22 cellular contexts compared by ENCODE assay signal in genomic region chr1:2976180-2976562, GRCh38. TPM values are rescaled to one million over a fixed set of nuclear protein-coding genes. Genes with fewer than 3 reads are reported as not detected.
DNase-seq lines count a peak whose midpoint lies in the region; ATAC-seq and TF ChIP-seq lines count a peak whose summit lies in the region.
"Had no signal": no experiment of that assay in that cellular context is flagged by ENCODE, and none has a peak within 500 bp of the region (broad histone marks: within the 10 kb centered on the region; RNA-seq: fewer than 3 reads in every experiment).

No MANE protein-coding gene starts in this region.

- peaks cover 10% of the 10 kb centered on the region for H3K4me1 Mint-ChIP-seq in activated CD8-positive, alpha-beta memory T cell treated with anti-CD3 and anti-CD28 coated beads, Interleukin-2, amount 10 ng/mL, durations not matched to agents 7 days and 5 days

- H3K9me3 Mint-ChIP-seq in activated CD8-positive, alpha-beta memory T cell treated with anti-CD3 and anti-CD28 coated beads, Interleukin-2, amount 10 ng/mL, durations not matched to agents 7 days and 5 days (ENCODE audit: low read depth): no peaks in the 10 kb centered on the region
- H3K9me3 Mint-ChIP-seq: CD4-positive, alpha-beta T cell had no signal

- no peak overlapping the region for H2AFZ ChIP-seq in osteoblast (ENCODE audit: low read length)

- peak; percentile 18 for DNase-seq in activated CD8-positive, alpha-beta memory T cell treated with anti-CD3 and anti-CD28 coated beads, Interleukin-2, amount 50 U/mL, for 48 hours
- DNase-seq in activated CD8-positive, alpha-beta memory T cell treated with anti-CD3 and anti-CD28 coated beads, Interleukin-2, amount 10 ng/mL, durations not matched to agents 7 days and 5 days: no peak
- peak in 3 of 4 donors; percentile 25 to 31 (median 30) for DNase-seq in body of pancreas
- DNase-seq in osteoblast (ENCODE audit: insufficient read length, low spot score, missing footprints): peak; percentile 55
- peak; percentile 18 to 45 for DNase-seq in upper lobe of left lung
- no peak for DNase-seq in activated gamma-delta T cell (lab: John Stamatoyannopoulos, UW)
- no peak for DNase-seq in LoVo (ENCODE audit: low spot score)
- DNase-seq in HPDE6-E6E7 (ENCODE audit: extremely low spot score): no peak
- DNase-seq: 8988T; BE2C; CD4-positive, alpha-beta T cell; DMS53; HCEC 1CT; MV-4-11; NCI-H1417; NCI-H2029; NCI-H2171; NCI-H446; NCI-H69; NK-92 treated with Interleukin-12 subunit alpha and Interleukin-12 subunit beta, amount 100 ng/mL, for 24 hours had no signal

- ATAC-seq in activated CD8-positive, alpha-beta memory T cell treated with anti-CD3 and anti-CD28 coated beads, Interleukin-2, amount 10 ng/mL, durations not matched to agents 7 days and 5 days: no peak
- peak; percentile 51 for ATAC-seq in body of pancreas
- ATAC-seq in upper lobe of left lung (ENCODE audit: low FRiP score in 2 of 2): no peak

- no peaks in the 10 kb centered on the region for H3K79me2 ChIP-seq in osteoblast (ENCODE audit: insufficient read depth, low read length)

- H3K27me3 ChIP-seq in body of pancreas (no peaks in the 10 kb centered on the region), osteoblast (ENCODE audit: insufficient read depth, low read length) (no peaks in the 10 kb centered on the region), upper lobe of left lung (no peaks in the 10 kb centered on the region)
- H3K27me3 ChIP-seq: BE2C had no signal

- H3K27me3 Mint-ChIP-seq in activated CD8-positive, alpha-beta memory T cell treated with anti-CD3 and anti-CD28 coated beads, Interleukin-2, amount 10 ng/mL, durations not matched to agents 7 days and 5 days: no peaks in the 10 kb centered on the region

- H3K4me3 ChIP-seq in body of pancreas: no peak overlapping the region
- no peak overlapping the region for H3K4me3 ChIP-seq in osteoblast (ENCODE audit: insufficient read depth, low read length)
- no peak overlapping the region for H3K4me3 ChIP-seq in upper lobe of left lung

- 35 to 58% methylated on average over 4 to 6 of the region's 6 CpGs for WGBS in body of pancreas, 2 donors
- 77 to 78% methylated on average over 5 to 6 of the region's 6 CpGs for WGBS in upper lobe of left lung, 2 donors

- no peaks in the 10 kb centered on the region for H3K9me3 ChIP-seq in body of pancreas
- no peaks in the 10 kb centered on the region for H3K9me3 ChIP-seq in osteoblast (ENCODE audit: low read depth, low read length)
- H3K9me3 ChIP-seq in upper lobe of left lung: no peaks in the 10 kb centered on the region
- H3K9me3 ChIP-seq: BE2C had no signal

- CTCF ChIA-PET in activated CD8-positive, alpha-beta memory T cell treated with anti-CD3 and anti-CD28 coated beads, Interleukin-2, amount 10 ng/mL, durations not matched to agents 7 days and 5 days (lab: Charles Lee): no interaction called here

- TF ChIP-seq CTCF in body of pancreas (IDR thresholded peaks at IDR 0.05) (no peak), osteoblast (IDR thresholded peaks at IDR 0.05; ENCODE audit: extremely low read depth, low read depth, low read length) (no peak), upper lobe of left lung (IDR thresholded peaks at IDR 0.05) (no peak)

- TF ChIP-seq POLR2A in body of pancreas (IDR thresholded peaks at IDR 0.05) (no peak), upper lobe of left lung (IDR thresholded peaks at IDR 0.05) (no peak)

- intact Hi-C loops in body of pancreas (cut with DNase I): no loop called here

- no peaks in the 10 kb centered on the region for H4K20me1 ChIP-seq in osteoblast (ENCODE audit: insufficient read depth, low read length)

- H3K27ac Mint-ChIP-seq in activated CD8-positive, alpha-beta memory T cell treated with anti-CD3 and anti-CD28 coated beads, Interleukin-2, amount 10 ng/mL, durations not matched to agents 7 days and 5 days: no peak overlapping the region
- H3K27ac Mint-ChIP-seq: CD4-positive, alpha-beta T cell had no signal

- H3K4me3 Mint-ChIP-seq in activated CD8-positive, alpha-beta memory T cell treated with anti-CD3 and anti-CD28 coated beads, Interleukin-2, amount 10 ng/mL, durations not matched to agents 7 days and 5 days: no peak overlapping the region
- H3K4me3 Mint-ChIP-seq: CD4-positive, alpha-beta T cell had no signal

- H3K4me2 ChIP-seq in osteoblast (ENCODE audit: insufficient read depth, low read length): no peak overlapping the region

- no peaks in the 10 kb centered on the region for H3K36me3 Mint-ChIP-seq in activated CD8-positive, alpha-beta memory T cell treated with anti-CD3 and anti-CD28 coated beads, Interleukin-2, amount 10 ng/mL, durations not matched to agents 7 days and 5 days

- H3K36me3 ChIP-seq in body of pancreas (replicated peaks in 1 of 2; ENCODE audit: insufficient read depth in 1 of 2, low read depth in 2 of 2): no peaks in the 10 kb centered on the region
- no peaks in the 10 kb centered on the region for H3K36me3 ChIP-seq in osteoblast (ENCODE audit: insufficient read depth, low read length)
- no peaks in the 10 kb centered on the region for H3K36me3 ChIP-seq in upper lobe of left lung
- H3K36me3 ChIP-seq: BE2C had no signal

- peaks cover 52% of the 10 kb centered on the region for H3K4me1 ChIP-seq in body of pancreas
- no peaks in the 10 kb centered on the region for H3K4me1 ChIP-seq in osteoblast (ENCODE audit: insufficient read depth, low read length)
- no peaks in the 10 kb centered on the region for H3K4me1 ChIP-seq in upper lobe of left lung
- H3K4me1 ChIP-seq: BE2C had no signal

- no peak for TF ChIP-seq EP300 in upper lobe of left lung (IDR thresholded peaks at IDR 0.05)

- H3K27ac ChIP-seq in body of pancreas: peak overlapping the region in 3 of 4 donors; percentile 58 to 78 (median 71)
- no peak overlapping the region for H3K27ac ChIP-seq in osteoblast (ENCODE audit: low read depth, low read length)
- H3K27ac ChIP-seq in upper lobe of left lung: no peak overlapping the region

RNA-seq across cellular contexts. Expression of gene ACTRT2, which starts 45.1 kb away (rescaled TPM):
- not detected for total RNA-seq in activated CD8-positive, alpha-beta memory T cell treated with anti-CD3 and anti-CD28 coated beads, Interleukin-2, amount 10 ng/mL, durations not matched to agents 7 days and 5 days
- not detected for total RNA-seq in body of pancreas
- total RNA-seq in osteoblast: not detected in 2 replicates
- not detected for total RNA-seq in upper lobe of left lung
- total RNA-seq: CD4-positive, alpha-beta T cell; OCI-LY7; RPMI7951 had no signal

Comparison
In these comparisons a context has a peak if more than half of its experiments do, and no peak if none do; other contexts are left out.
1. DNase-seq: peak in activated CD8-positive, alpha-beta memory T cell treated with anti-CD3 and anti-CD28 coated beads, Interleukin-2, amount 50 U/mL, for 48 hours (single experiment), body of pancreas (3 of 4), osteoblast (single experiment) and upper lobe of left lung (2 of 2); none in activated CD8-positive, alpha-beta memory T cell treated with anti-CD3 and anti-CD28 coated beads, Interleukin-2, amount 10 ng/mL, durations not matched to agents 7 days and 5 days (single experiment), activated gamma-delta T cell (single experiment), LoVo (single experiment) and HPDE6-E6E7 (single experiment).
2. H3K27ac ChIP-seq: peak in body of pancreas (3 of 4); none in osteoblast (single experiment) and upper lobe of left lung (0 of 4).